ENCODE assay signal across 23 cellular contexts in genomic region chr6:114323784-114324183, GRCh38. TPM values are rescaled to one million over a fixed set of nuclear protein-coding genes. Genes with fewer than 3 reads are reported as not detected.
"Had no signal": no experiment of that assay in that cellular context is flagged by ENCODE, and none has a peak within 500 bp of the region (broad histone marks: within the 10 kb centered on the region; RNA-seq: fewer than 3 reads in every experiment).

No MANE protein-coding gene starts in this region.

- H3K9me3 Mint-ChIP-seq: nephron progenitor cell had no signal

- H3K27ac ChIP-seq: dorsolateral prefrontal cortex, heart left ventricle, neutrophil, sigmoid colon, skin epidermis had no signal

- H3K36me3 Mint-ChIP-seq: naive thymus-derived CD4-positive, alpha-beta T cell had no signal

- H3K4me1 Mint-ChIP-seq: naive thymus-derived CD4-positive, alpha-beta T cell had no signal

- H3K27me3 ChIP-seq: dorsolateral prefrontal cortex, neutrophil, sigmoid colon had no signal

- H3K4me3 Mint-ChIP-seq: naive thymus-derived CD4-positive, alpha-beta T cell; nephron progenitor cell had no signal

- H3K36me3 ChIP-seq: heart left ventricle, neutrophil, sigmoid colon had no signal

- H3K4me3 ChIP-seq: dorsolateral prefrontal cortex, heart left ventricle, lung, sigmoid colon, skin epidermis had no signal

- H3K9me3 ChIP-seq: heart left ventricle, neutrophil, sigmoid colon had no signal

- H3K4me1 ChIP-seq: heart left ventricle, sigmoid colon had no signal

- DNase-seq: cortex of kidney; dorsolateral prefrontal cortex; effector CD8-positive, alpha-beta T cell; heart left ventricle; hippocampal formation; left colon; left ventricle myocardium superior; naive thymus-derived CD4-positive, alpha-beta T cell; nephron progenitor cell; posterior cingulate gyrus; sigmoid colon; stimulated activated CD4-positive, alpha-beta T cell treated with anti-CD3 and anti-CD28 coated beads, Interleukin-2, amount 100 ng/mL, for 24 hours; stimulated activated CD4-positive, alpha-beta T cell treated with anti-CD3 and anti-CD28 coated beads, Interleukin-4, amount 100 ng/mL, for 4 hours; stimulated activated naive CD4-positive, alpha-beta T cell; trophoblast cell had no signal

- H3K27ac Mint-ChIP-seq: naive thymus-derived CD4-positive, alpha-beta T cell; nephron progenitor cell had no signal

- ATAC-seq: esophagus mucosa; heart left ventricle; left colon; left ventricle myocardium superior; naive thymus-derived CD4-positive, alpha-beta T cell had no signal

RNA-seq across cellular contexts. Expression of gene HS3ST5, which starts 19.0 kb away (rescaled TPM):
- total RNA-seq: esophagus mucosa; glomerular endothelial cell; heart left ventricle; left ventricle myocardium superior; mesenteric fat pad; mononuclear cell; naive thymus-derived CD4-positive, alpha-beta T cell; pulmonary artery endothelial cell had no signal
